Comparison of ENCODE assay signal across 9 cellular contexts in the genomic region with DNA sequence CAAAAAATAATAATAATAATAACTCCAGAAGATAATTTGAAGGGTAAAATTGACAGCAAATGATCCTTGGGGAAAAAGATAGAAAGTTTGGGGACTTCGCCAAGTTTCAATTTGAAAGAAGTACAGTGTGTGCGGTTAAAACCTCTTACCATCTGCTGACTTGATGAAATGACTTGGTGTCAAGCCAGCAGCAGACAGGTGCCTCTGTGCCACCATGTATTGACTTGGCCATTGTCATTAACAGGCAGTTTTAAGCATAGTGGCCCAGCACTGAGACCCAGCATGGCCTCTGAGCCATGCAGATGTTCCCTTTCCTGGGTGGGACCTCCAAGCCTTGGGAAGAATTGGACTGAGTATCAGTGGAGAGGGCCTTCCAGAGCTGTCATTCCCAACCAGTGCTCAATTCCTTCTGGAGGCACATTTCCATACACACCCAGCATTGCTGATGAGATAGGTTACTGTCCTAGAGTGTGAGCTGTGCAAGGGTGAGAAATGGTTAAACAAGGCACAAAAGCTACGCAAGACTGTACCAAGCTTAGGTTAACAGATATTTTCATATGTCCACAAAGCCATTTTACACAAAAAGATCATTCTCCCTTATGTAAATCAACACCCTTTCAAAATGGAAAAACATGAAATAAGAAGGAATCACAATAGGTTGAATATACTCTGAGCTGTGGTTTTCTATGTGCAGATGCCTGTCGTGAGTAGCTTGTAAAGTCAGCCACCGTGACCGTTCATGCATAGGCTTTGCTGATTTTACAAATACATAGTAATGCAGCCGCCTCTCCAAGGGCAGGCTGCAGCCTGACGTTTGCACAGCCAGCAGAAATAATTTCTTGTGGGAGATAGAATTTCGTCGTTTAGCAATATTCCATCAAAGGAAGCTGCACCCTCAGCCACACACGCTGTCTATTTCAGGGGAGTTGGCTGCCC. TPM values are rescaled to one million over a fixed set of nuclear protein-coding genes. Genes with fewer than 3 reads are reported as not detected.
DNase-seq lines count a peak whose midpoint lies in the region; ATAC-seq and TF ChIP-seq lines count a peak whose summit lies in the region.
"Had no signal": no experiment of that assay in that cellular context is flagged by ENCODE, and none has a peak within 500 bp of the region (broad histone marks: within the 10 kb centered on the region; RNA-seq: fewer than 3 reads in every experiment).

No MANE protein-coding gene starts in this region.

- DNase-seq in NCI-H2171 (lab: John Stamatoyannopoulos, UW) (peak; percentile 44), prostate gland (ENCODE audit: low spot score) (peak; percentile 18), progenitor cell of endocrine pancreas (ENCODE audit: low spot score, unreplicated experiment) (no peak), osteocyte (ENCODE audit: extremely low spot score, unreplicated experiment) (no peak)
- DNase-seq in natural killer cell treated with Interleukin-12 subunit alpha and Interleukin-12 subunit beta and Interleukin-15 and Interleukin-18, amount 100 ng/mL, for 72 hours (ENCODE audit: low spot score), result no peak
- no peak for DNase-seq in activated CD4-positive, alpha-beta T cell treated with anti-CD3 and anti-CD28 coated beads for 48 hours
- DNase-seq: activated T-cell treated with anti-CD3 and anti-CD28 coated beads, Interleukin-2, amount 50 U/mL, for 48 hours had no signal

- no peaks in the 10 kb centered on the region for H3K9me3 ChIP-seq in prostate gland

- no peaks in the 10 kb centered on the region for H3K36me3 Mint-ChIP-seq in natural killer cell treated with Interleukin-12 subunit alpha and Interleukin-12 subunit beta and Interleukin-15 and Interleukin-18, amount 100 ng/mL, for 72 hours
- H3K36me3 Mint-ChIP-seq in progenitor cell of endocrine pancreas (ENCODE audit: insufficient read depth) (no peaks in the 10 kb centered on the region), osteocyte (ENCODE audit: unreplicated experiment) (no peaks in the 10 kb centered on the region)

- TF ChIP-seq CTCF in prostate gland (IDR thresholded peaks at IDR 0.05) (no peak), progenitor cell of endocrine pancreas (IDR thresholded peaks at IDR 0.05; ENCODE audit: unreplicated experiment) (no peak), osteocyte (IDR thresholded peaks at IDR 0.05) (no peak)

- H3K4me3 Mint-ChIP-seq in natural killer cell treated with Interleukin-12 subunit alpha and Interleukin-12 subunit beta and Interleukin-15 and Interleukin-18, amount 100 ng/mL, for 72 hours, result no peak overlapping the region
- H3K4me3 Mint-ChIP-seq in progenitor cell of endocrine pancreas (ENCODE audit: low read depth) (no peak overlapping the region), osteocyte (ENCODE audit: unreplicated experiment) (no peak overlapping the region)

- H3K27ac ChIP-seq in prostate gland, result no peak overlapping the region

- H3K4me1 ChIP-seq in prostate gland (replicated peaks), result no peaks in the 10 kb centered on the region

- H3K27me3 ChIP-seq in prostate gland (replicated peaks; ENCODE audit: insufficient read depth), result no peaks in the 10 kb centered on the region

- H3K36me3 ChIP-seq in prostate gland, result no peaks in the 10 kb centered on the region

- no peak overlapping the region for H3K27ac Mint-ChIP-seq in natural killer cell treated with Interleukin-12 subunit alpha and Interleukin-12 subunit beta and Interleukin-15 and Interleukin-18, amount 100 ng/mL, for 72 hours
- H3K27ac Mint-ChIP-seq in progenitor cell of endocrine pancreas (no peak overlapping the region), osteocyte (ENCODE audit: unreplicated experiment) (no peak overlapping the region)

- H3K4me1 Mint-ChIP-seq in natural killer cell treated with Interleukin-12 subunit alpha and Interleukin-12 subunit beta and Interleukin-15 and Interleukin-18, amount 100 ng/mL, for 72 hours (ENCODE audit: low read depth in 2 of 2), result no peaks in the 10 kb centered on the region
- H3K4me1 Mint-ChIP-seq in progenitor cell of endocrine pancreas (ENCODE audit: low read depth) (peaks cover 2% of the 10 kb centered on the region), osteocyte (ENCODE audit: unreplicated experiment) (peaks cover 15% of the 10 kb centered on the region)

- H3K4me3 ChIP-seq in prostate gland, result no peak overlapping the region

- H3K9me3 Mint-ChIP-seq in natural killer cell treated with Interleukin-12 subunit alpha and Interleukin-12 subunit beta and Interleukin-15 and Interleukin-18, amount 100 ng/mL, for 72 hours, result no peaks in the 10 kb centered on the region
- H3K9me3 Mint-ChIP-seq in progenitor cell of endocrine pancreas (ENCODE audit: low read depth) (no peaks in the 10 kb centered on the region), osteocyte (ENCODE audit: unreplicated experiment) (no peaks in the 10 kb centered on the region)

- TF ChIP-seq POLR2A in prostate gland (IDR thresholded peaks at IDR 0.05), result no peak

- ATAC-seq in GM19351 (IDR thresholded peaks at IDR 0.05; ENCODE audit: unreplicated experiment) (peak; percentile 93), HG03060 (IDR thresholded peaks at IDR 0.05; ENCODE audit: low read depth, unreplicated experiment) (peak; percentile 81)
- ATAC-seq in natural killer cell treated with Interleukin-12 subunit alpha and Interleukin-12 subunit beta and Interleukin-15 and Interleukin-18, amount 100 ng/mL, for 72 hours, result no peak

- intact Hi-C loops in prostate gland (cut with DNase I), result no loop called here

- H3K27me3 Mint-ChIP-seq in natural killer cell treated with Interleukin-12 subunit alpha and Interleukin-12 subunit beta and Interleukin-15 and Interleukin-18, amount 100 ng/mL, for 72 hours, result peaks cover 12 to 14% of the 10 kb centered on the region in 2 donors
- H3K27me3 Mint-ChIP-seq in progenitor cell of endocrine pancreas, result peaks cover 19% of the 10 kb centered on the region
- peaks cover 27% of the 10 kb centered on the region for H3K27me3 Mint-ChIP-seq in osteocyte (ENCODE audit: unreplicated experiment)

- WGBS in prostate gland, result 38% methylated on average over 11 of the region's 11 CpGs

RNA-seq across cellular contexts. Expression of a gene that starts 59.4 kb away (rescaled TPM):
- total RNA-seq in prostate gland (10 to 100 TPM; 21.8 to 24.9 TPM), progenitor cell of endocrine pancreas (49.3 and 52.1 TPM in 2 replicates), osteocyte (21.0 and 21.5 TPM in 2 replicates)
- 10 to 100 TPM; 70.9 to 74.1 TPM for total RNA-seq in natural killer cell treated with Interleukin-12 subunit alpha and Interleukin-12 subunit beta and Interleukin-15 and Interleukin-18, amount 100 ng/mL, for 72 hours

Comparison
In these comparisons a context has a peak if more than half of its experiments do, and no peak if none do; other contexts are left out.
1. ATAC-seq: peak in GM19351 (single experiment) and HG03060 (single experiment); none in natural killer cell treated with Interleukin-12 subunit alpha and Interleukin-12 subunit beta and Interleukin-15 and Interleukin-18, amount 100 ng/mL, for 72 hours (0 of 2).
2. DNase-seq: peak in NCI-H2171 (single experiment) and prostate gland (single experiment); none in natural killer cell treated with Interleukin-12 subunit alpha and Interleukin-12 subunit beta and Interleukin-15 and Interleukin-18, amount 100 ng/mL, for 72 hours (single experiment), activated CD4-positive, alpha-beta T cell treated with anti-CD3 and anti-CD28 coated beads for 48 hours (single experiment), progenitor cell of endocrine pancreas (single experiment) and osteocyte (single experiment).